ENCODE assay signal across 28 cellular contexts in genomic region chr7:30511494-30511893, GRCh38.
"Had no signal": no experiment of that assay in that cellular context is flagged by ENCODE, and none has a peak within 500 bp of the region (broad histone marks: within the 10 kb centered on the region; RNA-seq: fewer than 3 reads in every experiment).

No MANE protein-coding gene starts in this region.

- H3K27ac Mint-ChIP-seq: activated CD4-positive, alpha-beta memory T cell treated with anti-CD3 and anti-CD28 coated beads, Interleukin-2, amount 10 ng/mL, durations not matched to agents 7 days and 5 days; activated CD4-positive, alpha-beta T cell treated with anti-CD3 and anti-CD28 coated beads, Interleukin-2, amount 10 ng/mL, durations not matched to agents 7 days and 5 days; activated naive CD8-positive, alpha-beta T cell treated with anti-CD3 and anti-CD28 coated beads for 36 hours; activated naive CD8-positive, alpha-beta T cell treated with anti-CD3 and anti-CD28 coated beads, Interleukin-2, amount 50 U/mL, for 24 hours; endodermal cell; WTC11 had no signal

- H3K9me3 Mint-ChIP-seq: activated naive CD8-positive, alpha-beta T cell treated with anti-CD3 and anti-CD28 coated beads for 36 hours; activated naive CD8-positive, alpha-beta T cell treated with anti-CD3 and anti-CD28 coated beads, Interleukin-2, amount 50 U/mL, for 24 hours; activated T-cell treated with anti-CD3 and anti-CD28 coated beads, Interleukin-2, amount 50 U/mL, for 4 hours; activated T-helper 17 cell treated with anti-CD3 and anti-CD28 coated beads, Interleukin-2, amount 50 U/mL, for 72 hours had no signal

- H3K27me3 ChIP-seq: adrenal gland, body of pancreas had no signal

- H3K27ac ChIP-seq: body of pancreas had no signal

- ATAC-seq: activated naive CD8-positive, alpha-beta T cell treated with anti-CD3 and anti-CD28 coated beads, Interleukin-2, amount 50 U/mL, for 24 hours; activated T-cell treated with anti-CD3 and anti-CD28 coated beads, Interleukin-2, amount 50 U/mL, for 4 hours; activated T-helper 17 cell treated with anti-CD3 and anti-CD28 coated beads, Interleukin-2, amount 50 U/mL, for 72 hours; body of pancreas; esophagus mucosa had no signal

- H3K36me3 ChIP-seq: adrenal gland had no signal

- DNase-seq: activated CD4-positive, alpha-beta memory T cell treated with anti-CD3 and anti-CD28 coated beads, Interleukin-2, amount 10 ng/mL, durations not matched to agents 7 days and 5 days; activated CD4-positive, alpha-beta T cell treated with anti-CD3 and anti-CD28 coated beads for 1 hour; activated CD4-positive, alpha-beta T cell treated with anti-CD3 and anti-CD28 coated beads for 4 hours; activated CD4-positive, alpha-beta T cell treated with anti-CD3 and anti-CD28 coated beads, Interleukin-2, amount 10 ng/mL, durations not matched to agents 7 days and 5 days; activated CD4-positive, alpha-beta T cell treated with anti-CD3 and anti-CD28 coated beads, Interleukin-2, amount 50 U/mL, for 4 hours; activated CD8-positive, alpha-beta memory T cell treated with anti-CD3 and anti-CD28 coated beads, Interleukin-2, amount 50 U/mL, for 48 hours; activated effector memory CD4-positive, alpha-beta T cell treated with Interleukin-2 at 50 U/mL for 16 hours; activated gamma-delta T cell treated with Interleukin-2 at 50 U/mL for 16 hours; activated naive CD4-positive, alpha-beta T cell treated with anti-CD3 and anti-CD28 coated beads, Interleukin-2, amount 50 U/mL, for 16 hours; activated naive CD4-positive, alpha-beta T cell treated with Interleukin-2 at 50 U/mL for 16 hours; activated naive CD8-positive, alpha-beta T cell treated with anti-CD3 and anti-CD28 coated beads for 36 hours; activated naive CD8-positive, alpha-beta T cell treated with anti-CD3 and anti-CD28 coated beads, Interleukin-2, amount 50 U/mL, for 24 hours; activated T-cell treated with anti-CD3 and anti-CD28 coated beads for 4 hours; activated T-cell treated with anti-CD3 and anti-CD28 coated beads, Interleukin-2, amount 50 U/mL, for 4 hours; adrenal gland; amygdala; aorta; body of pancreas; caudate nucleus; cortex of kidney; effector memory CD4-positive, alpha-beta T cell; endodermal cell; foreskin fibroblast; head of caudate nucleus; T-helper 2 cell had no signal

- H3K9me3 ChIP-seq: adrenal gland, body of pancreas had no signal

- H3K4me3 ChIP-seq: adrenal gland, body of pancreas had no signal
